Comparison of ENCODE assay signal across 1 cellular context in the genomic region with DNA sequence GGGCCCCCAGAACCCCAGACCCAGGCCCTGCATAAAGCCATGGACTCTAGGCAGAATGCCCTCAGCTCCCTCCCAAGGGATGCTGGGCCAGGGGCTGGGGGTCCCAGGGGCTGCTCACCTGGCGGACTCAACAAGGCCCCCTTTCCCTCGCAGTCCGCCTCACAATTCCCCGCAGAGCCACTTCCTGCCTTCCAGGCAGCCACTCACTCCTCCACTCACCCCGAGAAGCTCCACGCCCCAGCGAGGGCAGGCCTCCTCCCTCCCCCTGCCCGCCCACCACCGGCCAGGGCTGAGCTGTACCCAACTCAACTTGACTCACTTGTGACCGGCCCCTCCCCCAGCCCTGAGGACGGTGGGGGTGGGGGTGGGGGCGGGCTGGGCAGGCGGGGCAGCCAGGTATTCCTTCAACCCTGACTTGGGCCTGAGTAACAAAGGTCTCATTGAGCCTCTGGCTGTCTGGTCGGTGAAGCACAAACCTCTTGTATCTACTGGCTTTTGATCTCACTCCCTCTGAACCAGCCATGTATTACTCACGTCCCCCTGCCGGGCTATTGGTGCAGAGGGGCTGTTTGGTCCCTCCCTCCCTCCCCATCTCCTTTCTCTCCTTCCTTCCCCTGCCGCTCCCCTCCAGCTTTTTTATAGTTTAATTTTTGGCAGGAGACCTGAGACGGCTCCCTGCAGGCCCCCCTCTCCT.
TF ChIP-seq lines count a peak whose summit lies in the region.

No MANE protein-coding gene starts in this region.

TF ChIP-seq in HepG2, 621 proteins besides CTCF, POLR2A, EP300 and RAD21 (continues in another document):
- 0 out of 2 replicates have a peak, but pooled peaks have one; percentile 14 for TF ChIP-seq RXRA (CRISPR knock-in tag; IDR thresholded peaks at IDR 0.05)
- TF ChIP-seq SAP130 (CRISPR knock-in tag; IDR thresholded peaks at IDR 0.05; ENCODE audit: low read depth) = 0 out of 2 replicates have a peak, but pooled peaks have one; percentile 16
- no peak for TF ChIP-seq ATM (IDR thresholded peaks at IDR 0.05; ENCODE audit: borderline replicate concordance)
- TF ChIP-seq, protein P1, sequence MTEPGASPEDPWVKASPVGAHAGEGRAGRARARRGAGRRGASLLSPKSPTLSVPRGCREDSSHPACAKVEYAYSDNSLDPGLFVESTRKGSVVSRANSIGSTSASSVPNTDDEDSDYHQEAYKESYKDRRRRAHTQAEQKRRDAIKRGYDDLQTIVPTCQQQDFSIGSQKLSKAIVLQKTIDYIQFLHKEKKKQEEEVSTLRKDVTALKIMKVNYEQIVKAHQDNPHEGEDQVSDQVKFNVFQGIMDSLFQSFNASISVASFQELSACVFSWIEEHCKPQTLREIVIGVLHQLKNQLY (CRISPR knock-in tag; IDR thresholded peaks at IDR 0.05) = no peak
- no peak for TF ChIP-seq MBD4 (IDR thresholded peaks at IDR 0.05; ENCODE audit: borderline replicate concordance, low read length)
- TF ChIP-seq PITX1 (CRISPR knock-in tag; IDR thresholded peaks at IDR 0.05) = peak; percentile 5; the same call in 1 of the 2 replicates
- no peak for TF ChIP-seq SALL1 (CRISPR knock-in tag; IDR thresholded peaks at IDR 0.05)
- TF ChIP-seq ZNF292 (CRISPR knock-in tag; IDR thresholded peaks at IDR 0.05; ENCODE audit: borderline replicate concordance, low read depth) = no peak
- TF ChIP-seq, protein P2, sequence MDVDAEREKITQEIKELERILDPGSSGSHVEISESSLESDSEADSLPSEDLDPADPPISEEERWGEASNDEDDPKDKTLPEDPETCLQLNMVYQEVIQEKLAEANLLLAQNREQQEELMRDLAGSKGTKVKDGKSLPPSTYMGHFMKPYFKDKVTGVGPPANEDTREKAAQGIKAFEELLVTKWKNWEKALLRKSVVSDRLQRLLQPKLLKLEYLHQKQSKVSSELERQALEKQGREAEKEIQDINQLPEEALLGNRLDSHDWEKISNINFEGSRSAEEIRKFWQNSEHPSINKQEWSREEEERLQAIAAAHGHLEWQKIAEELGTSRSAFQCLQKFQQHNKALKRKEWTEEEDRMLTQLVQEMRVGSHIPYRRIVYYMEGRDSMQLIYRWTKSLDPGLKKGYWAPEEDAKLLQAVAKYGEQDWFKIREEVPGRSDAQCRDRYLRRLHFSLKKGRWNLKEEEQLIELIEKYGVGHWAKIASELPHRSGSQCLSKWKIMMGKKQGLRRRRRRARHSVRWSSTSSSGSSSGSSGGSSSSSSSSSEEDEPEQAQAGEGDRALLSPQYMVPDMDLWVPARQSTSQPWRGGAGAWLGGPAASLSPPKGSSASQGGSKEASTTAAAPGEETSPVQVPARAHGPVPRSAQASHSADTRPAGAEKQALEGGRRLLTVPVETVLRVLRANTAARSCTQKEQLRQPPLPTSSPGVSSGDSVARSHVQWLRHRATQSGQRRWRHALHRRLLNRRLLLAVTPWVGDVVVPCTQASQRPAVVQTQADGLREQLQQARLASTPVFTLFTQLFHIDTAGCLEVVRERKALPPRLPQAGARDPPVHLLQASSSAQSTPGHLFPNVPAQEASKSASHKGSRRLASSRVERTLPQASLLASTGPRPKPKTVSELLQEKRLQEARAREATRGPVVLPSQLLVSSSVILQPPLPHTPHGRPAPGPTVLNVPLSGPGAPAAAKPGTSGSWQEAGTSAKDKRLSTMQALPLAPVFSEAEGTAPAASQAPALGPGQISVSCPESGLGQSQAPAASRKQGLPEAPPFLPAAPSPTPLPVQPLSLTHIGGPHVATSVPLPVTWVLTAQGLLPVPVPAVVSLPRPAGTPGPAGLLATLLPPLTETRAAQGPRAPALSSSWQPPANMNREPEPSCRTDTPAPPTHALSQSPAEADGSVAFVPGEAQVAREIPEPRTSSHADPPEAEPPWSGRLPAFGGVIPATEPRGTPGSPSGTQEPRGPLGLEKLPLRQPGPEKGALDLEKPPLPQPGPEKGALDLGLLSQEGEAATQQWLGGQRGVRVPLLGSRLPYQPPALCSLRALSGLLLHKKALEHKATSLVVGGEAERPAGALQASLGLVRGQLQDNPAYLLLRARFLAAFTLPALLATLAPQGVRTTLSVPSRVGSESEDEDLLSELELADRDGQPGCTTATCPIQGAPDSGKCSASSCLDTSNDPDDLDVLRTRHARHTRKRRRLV (CRISPR knock-in tag; IDR thresholded peaks at IDR 0.05) = no peak
- TF ChIP-seq PAWR (CRISPR knock-in tag; IDR thresholded peaks at IDR 0.05; ENCODE audit: borderline replicate concordance) = no peak
- no peak for TF ChIP-seq ZFP62 (CRISPR knock-in tag; IDR thresholded peaks at IDR 0.05)
- TF ChIP-seq JARID2 (CRISPR knock-in tag; IDR thresholded peaks at IDR 0.05; ENCODE audit: insufficient replicate concordance) = no peak
- TF ChIP-seq, protein P3, sequence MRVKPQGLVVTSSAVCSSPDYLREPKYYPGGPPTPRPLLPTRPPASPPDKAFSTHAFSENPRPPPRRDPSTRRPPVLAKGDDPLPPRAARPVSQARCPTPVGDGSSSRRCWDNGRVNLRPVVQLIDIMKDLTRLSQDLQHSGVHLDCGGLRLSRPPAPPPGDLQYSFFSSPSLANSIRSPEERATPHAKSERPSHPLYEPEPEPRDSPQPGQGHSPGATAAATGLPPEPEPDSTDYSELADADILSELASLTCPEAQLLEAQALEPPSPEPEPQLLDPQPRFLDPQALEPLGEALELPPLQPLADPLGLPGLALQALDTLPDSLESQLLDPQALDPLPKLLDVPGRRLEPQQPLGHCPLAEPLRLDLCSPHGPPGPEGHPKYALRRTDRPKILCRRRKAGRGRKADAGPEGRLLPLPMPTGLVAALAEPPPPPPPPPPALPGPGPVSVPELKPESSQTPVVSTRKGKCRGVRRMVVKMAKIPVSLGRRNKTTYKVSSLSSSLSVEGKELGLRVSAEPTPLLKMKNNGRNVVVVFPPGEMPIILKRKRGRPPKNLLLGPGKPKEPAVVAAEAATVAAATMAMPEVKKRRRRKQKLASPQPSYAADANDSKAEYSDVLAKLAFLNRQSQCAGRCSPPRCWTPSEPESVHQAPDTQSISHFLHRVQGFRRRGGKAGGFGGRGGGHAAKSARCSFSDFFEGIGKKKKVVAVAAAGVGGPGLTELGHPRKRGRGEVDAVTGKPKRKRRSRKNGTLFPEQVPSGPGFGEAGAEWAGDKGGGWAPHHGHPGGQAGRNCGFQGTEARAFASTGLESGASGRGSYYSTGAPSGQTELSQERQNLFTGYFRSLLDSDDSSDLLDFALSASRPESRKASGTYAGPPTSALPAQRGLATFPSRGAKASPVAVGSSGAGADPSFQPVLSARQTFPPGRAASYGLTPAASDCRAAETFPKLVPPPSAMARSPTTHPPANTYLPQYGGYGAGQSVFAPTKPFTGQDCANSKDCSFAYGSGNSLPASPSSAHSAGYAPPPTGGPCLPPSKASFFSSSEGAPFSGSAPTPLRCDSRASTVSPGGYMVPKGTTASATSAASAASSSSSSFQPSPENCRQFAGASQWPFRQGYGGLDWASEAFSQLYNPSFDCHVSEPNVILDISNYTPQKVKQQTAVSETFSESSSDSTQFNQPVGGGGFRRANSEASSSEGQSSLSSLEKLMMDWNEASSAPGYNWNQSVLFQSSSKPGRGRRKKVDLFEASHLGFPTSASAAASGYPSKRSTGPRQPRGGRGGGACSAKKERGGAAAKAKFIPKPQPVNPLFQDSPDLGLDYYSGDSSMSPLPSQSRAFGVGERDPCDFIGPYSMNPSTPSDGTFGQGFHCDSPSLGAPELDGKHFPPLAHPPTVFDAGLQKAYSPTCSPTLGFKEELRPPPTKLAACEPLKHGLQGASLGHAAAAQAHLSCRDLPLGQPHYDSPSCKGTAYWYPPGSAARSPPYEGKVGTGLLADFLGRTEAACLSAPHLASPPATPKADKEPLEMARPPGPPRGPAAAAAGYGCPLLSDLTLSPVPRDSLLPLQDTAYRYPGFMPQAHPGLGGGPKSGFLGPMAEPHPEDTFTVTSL (CRISPR knock-in tag; IDR thresholded peaks at IDR 0.05; ENCODE audit: borderline replicate concordance) = no peak
- no peak for TF ChIP-seq KLF9 (CRISPR knock-in tag; IDR thresholded peaks at IDR 0.05; ENCODE audit: low read depth)
- TF ChIP-seq ZSCAN22 (CRISPR knock-in tag; IDR thresholded peaks at IDR 0.05) = no peak
- TF ChIP-seq FOXO1 (CRISPR knock-in tag; IDR thresholded peaks at IDR 0.05) = no peak
- TF ChIP-seq, protein P4, sequence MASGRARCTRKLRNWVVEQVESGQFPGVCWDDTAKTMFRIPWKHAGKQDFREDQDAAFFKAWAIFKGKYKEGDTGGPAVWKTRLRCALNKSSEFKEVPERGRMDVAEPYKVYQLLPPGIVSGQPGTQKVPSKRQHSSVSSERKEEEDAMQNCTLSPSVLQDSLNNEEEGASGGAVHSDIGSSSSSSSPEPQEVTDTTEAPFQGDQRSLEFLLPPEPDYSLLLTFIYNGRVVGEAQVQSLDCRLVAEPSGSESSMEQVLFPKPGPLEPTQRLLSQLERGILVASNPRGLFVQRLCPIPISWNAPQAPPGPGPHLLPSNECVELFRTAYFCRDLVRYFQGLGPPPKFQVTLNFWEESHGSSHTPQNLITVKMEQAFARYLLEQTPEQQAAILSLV (CRISPR knock-in tag; IDR thresholded peaks at IDR 0.05; ENCODE audit: borderline replicate concordance) = peak; percentile 9; the same call in 1 of the 2 replicates
- TF ChIP-seq, protein P5, sequence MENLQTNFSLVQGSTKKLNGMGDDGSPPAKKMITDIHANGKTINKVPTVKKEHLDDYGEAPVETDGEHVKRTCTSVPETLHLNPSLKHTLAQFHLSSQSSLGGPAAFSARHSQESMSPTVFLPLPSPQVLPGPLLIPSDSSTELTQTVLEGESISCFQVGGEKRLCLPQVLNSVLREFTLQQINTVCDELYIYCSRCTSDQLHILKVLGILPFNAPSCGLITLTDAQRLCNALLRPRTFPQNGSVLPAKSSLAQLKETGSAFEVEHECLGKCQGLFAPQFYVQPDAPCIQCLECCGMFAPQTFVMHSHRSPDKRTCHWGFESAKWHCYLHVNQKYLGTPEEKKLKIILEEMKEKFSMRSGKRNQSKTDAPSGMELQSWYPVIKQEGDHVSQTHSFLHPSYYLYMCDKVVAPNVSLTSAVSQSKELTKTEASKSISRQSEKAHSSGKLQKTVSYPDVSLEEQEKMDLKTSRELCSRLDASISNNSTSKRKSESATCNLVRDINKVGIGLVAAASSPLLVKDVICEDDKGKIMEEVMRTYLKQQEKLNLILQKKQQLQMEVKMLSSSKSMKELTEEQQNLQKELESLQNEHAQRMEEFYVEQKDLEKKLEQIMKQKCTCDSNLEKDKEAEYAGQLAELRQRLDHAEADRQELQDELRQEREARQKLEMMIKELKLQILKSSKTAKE (CRISPR knock-in tag; IDR thresholded peaks at IDR 0.05; ENCODE audit: borderline replicate concordance) = no peak
- no peak for TF ChIP-seq HDAC6 (IDR thresholded peaks at IDR 0.05; ENCODE audit: low read depth, low read length)
- TF ChIP-seq KAT2B (IDR thresholded peaks at IDR 0.05; ENCODE audit: borderline replicate concordance, low read depth, low read length) = no peak
- TF ChIP-seq ZNF839 (CRISPR knock-in tag; IDR thresholded peaks at IDR 0.05; ENCODE audit: borderline replicate concordance) = no peak
- no peak for TF ChIP-seq JUNB (CRISPR knock-in tag; IDR thresholded peaks at IDR 0.05; ENCODE audit: borderline replicate concordance)
- TF ChIP-seq, protein P6, sequence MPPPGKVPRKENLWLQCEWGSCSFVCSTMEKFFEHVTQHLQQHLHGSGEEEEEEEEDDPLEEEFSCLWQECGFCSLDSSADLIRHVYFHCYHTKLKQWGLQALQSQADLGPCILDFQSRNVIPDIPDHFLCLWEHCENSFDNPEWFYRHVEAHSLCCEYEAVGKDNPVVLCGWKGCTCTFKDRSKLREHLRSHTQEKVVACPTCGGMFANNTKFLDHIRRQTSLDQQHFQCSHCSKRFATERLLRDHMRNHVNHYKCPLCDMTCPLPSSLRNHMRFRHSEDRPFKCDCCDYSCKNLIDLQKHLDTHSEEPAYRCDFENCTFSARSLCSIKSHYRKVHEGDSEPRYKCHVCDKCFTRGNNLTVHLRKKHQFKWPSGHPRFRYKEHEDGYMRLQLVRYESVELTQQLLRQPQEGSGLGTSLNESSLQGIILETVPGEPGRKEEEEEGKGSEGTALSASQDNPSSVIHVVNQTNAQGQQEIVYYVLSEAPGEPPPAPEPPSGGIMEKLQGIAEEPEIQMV (CRISPR knock-in tag; IDR thresholded peaks at IDR 0.05; ENCODE audit: low read depth) = no peak
- TF ChIP-seq EED (CRISPR knock-in tag; IDR thresholded peaks at IDR 0.05) = no peak
- TF ChIP-seq RELA (CRISPR knock-in tag; IDR thresholded peaks at IDR 0.05) = no peak
- TF ChIP-seq, protein P7, sequence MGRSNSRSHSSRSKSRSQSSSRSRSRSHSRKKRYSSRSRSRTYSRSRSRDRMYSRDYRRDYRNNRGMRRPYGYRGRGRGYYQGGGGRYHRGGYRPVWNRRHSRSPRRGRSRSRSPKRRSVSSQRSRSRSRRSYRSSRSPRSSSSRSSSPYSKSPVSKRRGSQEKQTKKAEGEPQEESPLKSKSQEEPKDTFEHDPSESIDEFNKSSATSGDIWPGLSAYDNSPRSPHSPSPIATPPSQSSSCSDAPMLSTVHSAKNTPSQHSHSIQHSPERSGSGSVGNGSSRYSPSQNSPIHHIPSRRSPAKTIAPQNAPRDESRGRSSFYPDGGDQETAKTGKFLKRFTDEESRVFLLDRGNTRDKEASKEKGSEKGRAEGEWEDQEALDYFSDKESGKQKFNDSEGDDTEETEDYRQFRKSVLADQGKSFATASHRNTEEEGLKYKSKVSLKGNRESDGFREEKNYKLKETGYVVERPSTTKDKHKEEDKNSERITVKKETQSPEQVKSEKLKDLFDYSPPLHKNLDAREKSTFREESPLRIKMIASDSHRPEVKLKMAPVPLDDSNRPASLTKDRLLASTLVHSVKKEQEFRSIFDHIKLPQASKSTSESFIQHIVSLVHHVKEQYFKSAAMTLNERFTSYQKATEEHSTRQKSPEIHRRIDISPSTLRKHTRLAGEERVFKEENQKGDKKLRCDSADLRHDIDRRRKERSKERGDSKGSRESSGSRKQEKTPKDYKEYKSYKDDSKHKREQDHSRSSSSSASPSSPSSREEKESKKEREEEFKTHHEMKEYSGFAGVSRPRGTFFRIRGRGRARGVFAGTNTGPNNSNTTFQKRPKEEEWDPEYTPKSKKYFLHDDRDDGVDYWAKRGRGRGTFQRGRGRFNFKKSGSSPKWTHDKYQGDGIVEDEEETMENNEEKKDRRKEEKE (IDR thresholded peaks at IDR 0.05) = no peak
- 0 out of 2 replicates have a peak, but pooled peaks have one; percentile 32 for TF ChIP-seq ZNF350 (CRISPR knock-in tag; IDR thresholded peaks at IDR 0.05; ENCODE audit: borderline replicate concordance, low read depth)
- TF ChIP-seq PHF20 (CRISPR knock-in tag; IDR thresholded peaks at IDR 0.05) = no peak
- TF ChIP-seq XBP1 (CRISPR knock-in tag; IDR thresholded peaks at IDR 0.05) = no peak
- 0 out of 2 replicates have a peak, but pooled peaks have one; percentile 0 for TF ChIP-seq EEA1 (CRISPR knock-in tag; IDR thresholded peaks at IDR 0.05; ENCODE audit: borderline replicate concordance)
- TF ChIP-seq ZNF747 (CRISPR knock-in tag; IDR thresholded peaks at IDR 0.05; ENCODE audit: borderline replicate concordance) = no peak
- no peak for TF ChIP-seq ZNF570 (CRISPR knock-in tag; IDR thresholded peaks at IDR 0.05; ENCODE audit: borderline replicate concordance)
- TF ChIP-seq ZNF12 (CRISPR knock-in tag; IDR thresholded peaks at IDR 0.05) = no peak
- TF ChIP-seq ZNF557 (CRISPR knock-in tag; IDR thresholded peaks at IDR 0.05) = no peak
- TF ChIP-seq ZNF33A (CRISPR knock-in tag; IDR thresholded peaks at IDR 0.05; ENCODE audit: borderline replicate concordance) = no peak
- TF ChIP-seq SRSF1 (optimal IDR thresholded peaks at IDR 0.05; ENCODE audit: low read depth, low read length) = no peak
- peak; percentile 58; the same call in 1 of the 2 replicates for TF ChIP-seq SP5 (CRISPR knock-in tag; IDR thresholded peaks at IDR 0.05; ENCODE audit: borderline replicate concordance, low read depth)
- TF ChIP-seq MAZ (IDR thresholded peaks at IDR 0.05; ENCODE audit: borderline replicate concordance, low read depth, low read length) = no peak
- 0 out of 2 replicates have a peak, but pooled peaks have one; percentile 63 for TF ChIP-seq MAZ (CRISPR knock-in tag; IDR thresholded peaks at IDR 0.05; ENCODE audit: low read depth)
